1 cellular context compared by ENCODE assay signal in the genomic region with DNA sequence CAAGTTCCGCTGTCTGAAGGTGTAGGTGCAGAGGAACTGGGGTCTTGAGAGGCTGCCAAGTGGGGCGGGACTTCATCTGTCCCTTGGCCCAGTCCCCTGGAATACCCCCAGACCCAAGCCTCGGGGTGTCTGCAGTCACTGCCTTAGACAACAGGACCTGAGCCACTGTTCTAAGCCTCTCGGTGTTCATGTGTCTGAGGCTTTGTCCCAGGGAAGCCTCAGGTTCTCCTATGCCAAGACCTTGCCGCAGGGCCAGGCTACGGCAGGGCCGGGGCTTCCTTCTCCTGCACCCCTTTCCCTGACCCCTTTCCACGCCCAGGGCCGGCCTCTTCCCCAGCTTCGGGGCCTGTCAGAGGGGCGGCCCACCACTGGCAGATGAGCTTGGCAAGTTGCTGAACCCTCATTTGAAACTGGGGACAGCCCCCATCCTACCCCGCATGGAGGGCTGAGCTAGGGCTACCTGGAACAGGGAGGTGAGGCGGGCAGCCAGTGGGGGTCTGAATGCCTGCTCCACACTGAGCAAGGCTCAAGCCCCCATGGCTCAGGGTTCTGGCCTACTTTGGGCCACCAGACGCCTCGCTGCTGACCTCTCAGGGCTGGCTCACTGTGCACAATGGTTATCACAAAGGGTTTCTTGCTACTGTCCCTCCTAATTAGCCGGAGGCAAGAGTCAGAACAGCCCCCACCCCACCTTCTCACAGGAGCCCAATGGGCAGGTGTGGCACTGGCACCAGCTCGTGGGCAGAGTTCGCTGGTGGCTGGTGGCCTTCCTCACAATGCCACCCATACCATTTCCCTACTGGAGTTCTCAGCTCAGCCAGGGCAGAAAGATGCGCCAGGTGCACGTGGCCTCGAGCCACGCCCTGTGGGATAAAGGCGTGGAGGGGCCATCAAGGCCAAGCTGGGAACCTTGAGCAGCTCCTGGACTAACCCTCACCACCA.
TF ChIP-seq lines count a peak whose summit lies in the region.

No MANE protein-coding gene starts in this region.

TF ChIP-seq in GM12878, 131 proteins besides CTCF, POLR2A, EP300 and RAD21:
- TF ChIP-seq, protein P1, sequence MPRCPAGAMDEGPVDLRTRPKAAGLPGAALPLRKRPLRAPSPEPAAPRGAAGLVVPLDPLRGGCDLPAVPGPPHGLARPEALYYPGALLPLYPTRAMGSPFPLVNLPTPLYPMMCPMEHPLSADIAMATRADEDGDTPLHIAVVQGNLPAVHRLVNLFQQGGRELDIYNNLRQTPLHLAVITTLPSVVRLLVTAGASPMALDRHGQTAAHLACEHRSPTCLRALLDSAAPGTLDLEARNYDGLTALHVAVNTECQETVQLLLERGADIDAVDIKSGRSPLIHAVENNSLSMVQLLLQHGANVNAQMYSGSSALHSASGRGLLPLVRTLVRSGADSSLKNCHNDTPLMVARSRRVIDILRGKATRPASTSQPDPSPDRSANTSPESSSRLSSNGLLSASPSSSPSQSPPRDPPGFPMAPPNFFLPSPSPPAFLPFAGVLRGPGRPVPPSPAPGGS (IDR thresholded peaks at IDR 0.05; ENCODE audit: borderline replicate concordance, insufficient read depth, low read depth, low read length, poor library complexity, severe bottlenecking) = peak; percentile 43
- peak; percentile 55; the same call in 1 of the 2 replicates for TF ChIP-seq POLR2AphosphoS5 (IDR thresholded peaks at IDR 0.05; ENCODE audit: low read length)
- no peak for TF ChIP-seq FOS (IDR thresholded peaks at IDR 0.05; ENCODE audit: borderline replicate concordance, extremely low read depth, insufficient read length)
- TF ChIP-seq MXI1 (IDR thresholded peaks at IDR 0.05; ENCODE audit: low read depth, low read length) = no peak
- peak; percentile 22; the same call in 1 of the 2 replicates for TF ChIP-seq POLR2AphosphoS2 (IDR thresholded peaks at IDR 0.05; ENCODE audit: low read depth, low read length)
